8 cellular contexts compared by ENCODE assay signal in the genomic region with DNA sequence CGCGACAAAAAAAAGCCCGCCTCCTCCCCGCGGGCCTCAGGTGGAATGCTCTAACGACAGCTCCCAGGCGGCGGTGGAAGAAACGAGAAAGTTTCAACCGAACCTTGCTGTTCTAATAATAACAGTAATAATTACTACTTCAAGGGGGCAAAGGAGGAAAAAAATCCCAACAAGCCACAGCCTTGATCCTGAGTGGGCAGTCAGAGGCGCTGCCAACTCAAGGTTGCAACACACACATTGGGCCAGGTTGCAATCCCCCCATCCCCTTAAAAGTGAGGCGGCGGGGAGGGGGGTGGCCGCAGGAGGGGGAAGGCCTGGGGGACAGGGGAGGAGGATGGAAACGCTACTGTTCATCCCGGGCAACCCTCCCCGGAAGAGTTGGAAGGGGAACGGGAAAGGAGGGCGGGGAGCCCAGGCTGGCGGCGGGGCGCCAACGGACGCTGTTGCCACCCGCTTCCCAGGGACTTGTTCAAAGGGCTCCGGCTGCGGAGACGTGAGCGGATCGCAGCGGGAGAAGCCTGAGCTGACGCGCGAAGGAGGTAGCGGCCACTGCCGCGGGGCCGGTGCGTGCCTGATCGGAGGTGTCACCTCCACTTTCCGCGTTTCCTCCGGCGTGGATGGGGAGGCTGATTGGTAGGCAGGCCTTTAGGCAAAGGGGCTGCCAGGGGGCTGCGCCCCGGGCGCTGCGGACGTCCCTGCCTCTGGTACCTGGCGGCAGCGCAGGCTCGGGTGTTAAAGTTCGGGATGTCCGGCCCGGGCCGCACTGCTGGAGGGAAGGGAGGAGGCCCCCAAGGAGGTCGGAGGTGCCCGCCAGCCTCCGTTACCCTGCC. TPM values are rescaled to one million over a fixed set of nuclear protein-coding genes. Genes with fewer than 3 reads are reported as not detected.
A peak's percentile ranks its signal among the peaks of the same experiment; 100 is the strongest.
DNase-seq lines count a peak whose midpoint lies in the region; ATAC-seq lines count a peak whose summit lies in the region.

No MANE protein-coding gene starts in this region.

- H3K9me3 Mint-ChIP-seq in activated CD4-positive, alpha-beta memory T cell treated with anti-CD3 and anti-CD28 coated beads, Interleukin-2, amount 10 ng/mL, durations not matched to agents 7 days and 5 days: no peaks in the 10 kb centered on the region
- H3K9me3 Mint-ChIP-seq in memory B cell: no peaks in the 10 kb centered on the region

- H3K27me3 ChIP-seq in effector memory CD4-positive, alpha-beta T cell (replicated peaks; ENCODE audit: control insufficient read depth, insufficient read depth, low read length, poor library complexity, severe bottlenecking): no peaks in the 10 kb centered on the region

- no peaks in the 10 kb centered on the region for H3K36me3 ChIP-seq in effector memory CD4-positive, alpha-beta T cell (ENCODE audit: control insufficient read depth, insufficient read depth, low read length)

- peaks cover 51% of the 10 kb centered on the region for H3K4me1 Mint-ChIP-seq in activated CD4-positive, alpha-beta memory T cell treated with anti-CD3 and anti-CD28 coated beads, Interleukin-2, amount 10 ng/mL, durations not matched to agents 7 days and 5 days
- H3K4me1 Mint-ChIP-seq in memory B cell: peaks cover 11% of the 10 kb centered on the region

- H3K4me3 ChIP-seq in effector memory CD4-positive, alpha-beta T cell (ENCODE audit: insufficient read depth, low read depth, low read length, poor library complexity, severe bottlenecking): peak overlapping the region; percentile 92

- ATAC-seq in GM21447 (IDR thresholded peaks at IDR 0.05; ENCODE audit: unreplicated experiment) (peak; percentile 1), memory B cell (ENCODE audit: low read depth) (no peak)

- peak overlapping the region; percentile 100 for H3K27ac Mint-ChIP-seq in activated CD4-positive, alpha-beta memory T cell treated with anti-CD3 and anti-CD28 coated beads, Interleukin-2, amount 10 ng/mL, durations not matched to agents 7 days and 5 days
- H3K27ac Mint-ChIP-seq in memory B cell: peak overlapping the region; percentile 98

- peaks cover 16% of the 10 kb centered on the region for H3K4me1 ChIP-seq in effector memory CD4-positive, alpha-beta T cell (ENCODE audit: control insufficient read depth, insufficient read depth, low read length, poor library complexity, severe bottlenecking)

- peak overlapping the region; percentile 88 for H3K27ac ChIP-seq in effector memory CD4-positive, alpha-beta T cell (ENCODE audit: insufficient read depth, low read length, poor library complexity, severe bottlenecking)

- H3K4me3 Mint-ChIP-seq in activated CD4-positive, alpha-beta memory T cell treated with anti-CD3 and anti-CD28 coated beads, Interleukin-2, amount 10 ng/mL, durations not matched to agents 7 days and 5 days: peak overlapping the region; percentile 98
- H3K4me3 Mint-ChIP-seq in memory B cell: peak overlapping the region; percentile 97

- H3K9me3 ChIP-seq in effector memory CD4-positive, alpha-beta T cell (ENCODE audit: control insufficient read depth, low read length): no peaks in the 10 kb centered on the region

- peaks cover 16% of the 10 kb centered on the region for H3K36me3 Mint-ChIP-seq in activated CD4-positive, alpha-beta memory T cell treated with anti-CD3 and anti-CD28 coated beads, Interleukin-2, amount 10 ng/mL, durations not matched to agents 7 days and 5 days (ENCODE audit: low read depth)
- H3K36me3 Mint-ChIP-seq in memory B cell: peaks cover 2% of the 10 kb centered on the region

- POLR2A ChIA-PET in activated CD4-positive, alpha-beta memory T cell treated with anti-CD3 and anti-CD28 coated beads, Interleukin-2, amount 10 ng/mL, durations not matched to agents 7 days and 5 days (lab: Charles Lee): interaction anchor here (0.7 to 5.8 kb wide), 12 partner anchors 8 to 1511 kb away, joined by 3 to 114 read pairs (median 6); no protein-coding TSS in a partner anchor

- CTCF ChIA-PET in activated CD4-positive, alpha-beta memory T cell treated with anti-CD3 and anti-CD28 coated beads, Interleukin-2, amount 10 ng/mL, durations not matched to agents 7 days and 5 days (lab: Charles Lee): interaction anchor here (0.8 to 1.8 kb wide), 5 partner anchors 11 to 71 kb away, joined by 3 to 5 read pairs (median 3); no protein-coding TSS in a partner anchor

- peak; percentile 72 for DNase-seq in Ammon's horn (ENCODE audit: low spot score)
- peak; percentile 34 to 43 for DNase-seq in NCI-H1930 (lab: John Stamatoyannopoulos, UW)
- DNase-seq in activated CD4-positive, alpha-beta memory T cell treated with anti-CD3 and anti-CD28 coated beads, Interleukin-2, amount 10 ng/mL, durations not matched to agents 7 days and 5 days: peak; percentile 61
- DNase-seq in effector memory CD4-positive, alpha-beta T cell: peak; percentile 17 to 38 (median 35)
- DNase-seq in memory B cell (ENCODE audit: low spot score in 2 of 2): peak in 1 of 2 donors; percentile 35
- DNase-seq in stimulated activated CD8-positive, alpha-beta memory T cell treated with anti-CD3 and anti-CD28 coated beads, Interleukin-12 subunit alpha, Interleukin-12 subunit beta, amount 100 ng/mL, for 1 hour (ENCODE audit: low read depth): peak; percentile 14
- DNase-seq in GM19240 (ENCODE audit: insufficient read length, low spot score): no peak

- H3K27me3 Mint-ChIP-seq in activated CD4-positive, alpha-beta memory T cell treated with anti-CD3 and anti-CD28 coated beads, Interleukin-2, amount 10 ng/mL, durations not matched to agents 7 days and 5 days: peaks cover 14% of the 10 kb centered on the region
- peaks cover 5% of the 10 kb centered on the region for H3K27me3 Mint-ChIP-seq in memory B cell

RNA-seq across cellular contexts. Expression of gene SMARCA2, which starts 0.6 kb away (rescaled TPM):
- 100 to 1,000 TPM; 207 to 224 TPM for total RNA-seq in activated CD4-positive, alpha-beta memory T cell treated with anti-CD3 and anti-CD28 coated beads, Interleukin-2, amount 10 ng/mL, durations not matched to agents 7 days and 5 days
